ENCODE assay signal across 23 cellular contexts in the genomic region with DNA sequence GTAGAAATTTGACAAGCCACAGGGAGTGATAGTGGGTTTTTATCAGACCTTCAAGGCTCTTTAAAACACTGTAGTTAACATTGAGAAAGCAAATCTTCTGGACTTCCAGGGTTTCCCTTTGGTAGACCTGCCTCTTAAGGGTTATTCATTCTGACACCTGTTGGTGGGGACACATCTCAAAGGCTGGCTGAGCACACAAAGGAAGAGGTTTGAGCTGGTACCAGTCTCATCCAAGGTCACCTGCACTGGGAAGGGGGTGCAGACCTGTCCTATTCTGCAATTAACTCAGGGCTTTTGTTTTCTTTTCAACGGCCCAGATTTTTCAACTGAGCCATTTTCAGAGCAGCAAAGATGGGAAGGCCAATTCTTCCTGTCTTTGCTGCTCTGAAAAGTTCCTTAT. TPM values are rescaled to one million over a fixed set of nuclear protein-coding genes. Genes with fewer than 3 reads are reported as not detected.
DNase-seq lines count a peak whose midpoint lies in the region; ATAC-seq and TF ChIP-seq lines count a peak whose summit lies in the region.
"Had no signal": no experiment of that assay in that cellular context is flagged by ENCODE, and none has a peak within 500 bp of the region (broad histone marks: within the 10 kb centered on the region; RNA-seq: fewer than 3 reads in every experiment).

No MANE protein-coding gene starts in this region.

- peak; percentile 32 for ATAC-seq in HG03196 (IDR thresholded peaks at IDR 0.05; ENCODE audit: unreplicated experiment)
- ATAC-seq in HG02642 (IDR thresholded peaks at IDR 0.05; ENCODE audit: poor library complexity, unreplicated experiment), result no peak
- ATAC-seq: effector memory CD8-positive, alpha-beta T cell; stimulated activated naive CD8-positive, alpha-beta T cell treated with anti-CD3 and anti-CD28 coated beads, Interleukin-15, Interleukin-2, amounts not matched to agents 100 U/mL and 50 U/mL, for 24 hours had no signal

- no peak overlapping the region for H3K9ac ChIP-seq in endodermal cell (ENCODE audit: extremely low read depth, low read length, poor library complexity, severe bottlenecking)
- H3K9ac ChIP-seq: BLaER1 had no signal

- peaks cover 53% of the 10 kb centered on the region for H3K27me3 Mint-ChIP-seq in endodermal cell (ENCODE audit: insufficient read depth)

- no peak overlapping the region for H3K27ac Mint-ChIP-seq in endodermal cell
- H3K27ac Mint-ChIP-seq: effector memory CD8-positive, alpha-beta T cell; type B pancreatic cell had no signal

- peaks cover 13% of the 10 kb centered on the region for H3K27me3 ChIP-seq in endodermal cell (ENCODE audit: control insufficient read depth, insufficient read depth, low read length, poor library complexity, severe bottlenecking)
- H3K27me3 ChIP-seq: BLaER1, hepatocyte had no signal

- no peak overlapping the region for H3K4me3 ChIP-seq in endodermal cell (ENCODE audit: low read length)
- H3K4me3 ChIP-seq: BLaER1, hepatocyte, SK-N-MC had no signal

- no peaks in the 10 kb centered on the region for H3K36me3 ChIP-seq in endodermal cell (ENCODE audit: control insufficient read depth, insufficient read depth, low read length)
- H3K36me3 ChIP-seq: BLaER1 had no signal

- DNase-seq in endodermal cell (no peak), cortex of kidney (lab: John Stamatoyannopoulos, UW) (no peak), hepatic stellate cell (ENCODE audit: low spot score) (no peak), NCI-H1417 treated with DMSO at 0.1 percent for 48 hours (lab: John Stamatoyannopoulos, UW) (no peak)
- DNase-seq: activated CD4-positive, alpha-beta T cell treated with anti-CD3 and anti-CD28 coated beads for 1 hour; activated gamma-delta T cell treated with Interleukin-2 at 50 U/mL for 16 hours; aorta; DMS 273 treated with DMSO at 0.1 percent for 48 hours; effector memory CD8-positive, alpha-beta T cell; KG1; NCI-H1048; NCI-H524 treated with DMSO at 0.1 percent for 48 hours; OCI-M1; retina; stimulated activated naive CD8-positive, alpha-beta T cell treated with anti-CD3 and anti-CD28 coated beads, Interleukin-15, Interleukin-2, amounts not matched to agents 100 U/mL and 50 U/mL, for 24 hours; T-helper 9 cell had no signal

- H3K27ac ChIP-seq in endodermal cell (ENCODE audit: low read depth, low read length), result no peak overlapping the region
- H3K27ac ChIP-seq: BLaER1, hepatocyte, SK-N-MC had no signal

- peak; percentile 31 for TF ChIP-seq CTCF in endodermal cell (conservative IDR thresholded peaks at IDR 0.05)

- H3K4me1 Mint-ChIP-seq in endodermal cell, result peaks cover 28% of the 10 kb centered on the region

- no peaks in the 10 kb centered on the region for H3K36me3 Mint-ChIP-seq in endodermal cell (ENCODE audit: low read depth)
- H3K36me3 Mint-ChIP-seq: type B pancreatic cell had no signal

- peak; percentile 2 for TF ChIP-seq POLR2A in GM19099 (IDR thresholded peaks at IDR 0.05; ENCODE audit: extremely low read depth, insufficient read length, low read depth)

- no peaks in the 10 kb centered on the region for H3K9me3 Mint-ChIP-seq in endodermal cell
- H3K9me3 Mint-ChIP-seq: effector memory CD8-positive, alpha-beta T cell had no signal

- H3K4me3 Mint-ChIP-seq in endodermal cell, result no peak overlapping the region
- H3K4me3 Mint-ChIP-seq: effector memory CD8-positive, alpha-beta T cell; type B pancreatic cell had no signal

- 80 to 86% methylated on average over 1 of the region's 1 CpG for WGBS in endodermal cell (ENCODE audit: insufficient coverage in 1 of 2, insufficient read length in 1 of 2), 2 experiments

- peaks cover 13% of the 10 kb centered on the region for H3K4me1 ChIP-seq in endodermal cell (ENCODE audit: control insufficient read depth, insufficient read depth, low read length)

- H3K9me3 ChIP-seq in endodermal cell (ENCODE audit: control insufficient read depth, low read length), result no peaks in the 10 kb centered on the region
- H3K9me3 ChIP-seq: BLaER1 had no signal

RNA-seq across cellular contexts. Expression of a gene that starts 45.6 kb away (rescaled TPM):
- under 1 TPM; 0.27 to 0.46 TPM for total RNA-seq in endodermal cell
- 3.5 TPM for polyA plus RNA-seq in endodermal cell (2013, experiment 1 of 2)
- polyA plus RNA-seq in endodermal cell (2013, experiment 2 of 2), result 4.5 TPM
